ENCODE assay signal across 1 cellular context in the genomic region with DNA sequence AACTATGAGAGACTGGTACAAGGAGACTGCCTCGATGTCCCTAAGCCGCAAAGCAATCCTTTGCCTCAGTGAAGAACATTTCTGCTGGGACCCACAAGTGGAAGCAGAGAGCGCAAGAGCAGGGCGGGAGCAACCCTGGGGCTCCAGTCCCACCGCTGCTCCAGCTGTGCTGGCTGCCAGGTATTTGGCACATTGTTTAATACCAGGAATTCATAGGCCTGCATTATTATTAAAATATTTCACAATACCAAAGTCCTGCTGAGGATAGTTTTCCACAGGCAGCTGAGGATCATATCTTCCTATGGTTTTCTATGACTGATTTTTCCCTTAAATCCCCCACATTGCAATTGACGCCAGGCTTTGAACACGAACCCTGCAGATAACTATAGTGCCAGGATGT.
TF ChIP-seq lines count a peak whose summit lies in the region.

No MANE protein-coding gene starts in this region.

TF ChIP-seq in SK-N-SH, 30 proteins besides CTCF, POLR2A, EP300 and RAD21 (continued from another document):
- TF ChIP-seq, protein P1, sequence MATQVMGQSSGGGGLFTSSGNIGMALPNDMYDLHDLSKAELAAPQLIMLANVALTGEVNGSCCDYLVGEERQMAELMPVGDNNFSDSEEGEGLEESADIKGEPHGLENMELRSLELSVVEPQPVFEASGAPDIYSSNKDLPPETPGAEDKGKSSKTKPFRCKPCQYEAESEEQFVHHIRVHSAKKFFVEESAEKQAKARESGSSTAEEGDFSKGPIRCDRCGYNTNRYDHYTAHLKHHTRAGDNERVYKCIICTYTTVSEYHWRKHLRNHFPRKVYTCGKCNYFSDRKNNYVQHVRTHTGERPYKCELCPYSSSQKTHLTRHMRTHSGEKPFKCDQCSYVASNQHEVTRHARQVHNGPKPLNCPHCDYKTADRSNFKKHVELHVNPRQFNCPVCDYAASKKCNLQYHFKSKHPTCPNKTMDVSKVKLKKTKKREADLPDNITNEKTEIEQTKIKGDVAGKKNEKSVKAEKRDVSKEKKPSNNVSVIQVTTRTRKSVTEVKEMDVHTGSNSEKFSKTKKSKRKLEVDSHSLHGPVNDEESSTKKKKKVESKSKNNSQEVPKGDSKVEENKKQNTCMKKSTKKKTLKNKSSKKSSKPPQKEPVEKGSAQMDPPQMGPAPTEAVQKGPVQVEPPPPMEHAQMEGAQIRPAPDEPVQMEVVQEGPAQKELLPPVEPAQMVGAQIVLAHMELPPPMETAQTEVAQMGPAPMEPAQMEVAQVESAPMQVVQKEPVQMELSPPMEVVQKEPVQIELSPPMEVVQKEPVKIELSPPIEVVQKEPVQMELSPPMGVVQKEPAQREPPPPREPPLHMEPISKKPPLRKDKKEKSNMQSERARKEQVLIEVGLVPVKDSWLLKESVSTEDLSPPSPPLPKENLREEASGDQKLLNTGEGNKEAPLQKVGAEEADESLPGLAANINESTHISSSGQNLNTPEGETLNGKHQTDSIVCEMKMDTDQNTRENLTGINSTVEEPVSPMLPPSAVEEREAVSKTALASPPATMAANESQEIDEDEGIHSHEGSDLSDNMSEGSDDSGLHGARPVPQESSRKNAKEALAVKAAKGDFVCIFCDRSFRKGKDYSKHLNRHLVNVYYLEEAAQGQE (IDR thresholded peaks at IDR 0.05; ENCODE audit: low read depth, low read length) = no peak
- TF ChIP-seq MEF2A (IDR thresholded peaks at IDR 0.05; ENCODE audit: borderline replicate concordance, low read depth) (no peak), FOXM1 (IDR thresholded peaks at IDR 0.05; ENCODE audit: low read depth) (no peak), RCOR1 (IDR thresholded peaks at IDR 0.05; ENCODE audit: low read length) (no peak), SIN3A (IDR thresholded peaks at IDR 0.05; ENCODE audit: borderline replicate concordance, low read depth, low read length) (no peak), FOSL2 (IDR thresholded peaks at IDR 0.05; ENCODE audit: borderline replicate concordance, low read depth) (no peak)
TF ChIP-seq in SK-N-SH: peak in this region for 0.
